ENCODE assay signal across 10 cellular contexts in genomic region chr19:51166846-51167490, GRCh38. TPM values are rescaled to one million over a fixed set of nuclear protein-coding genes. Genes with fewer than 3 reads are reported as not detected.
A peak's percentile ranks its signal among the peaks of the same experiment; 100 is the strongest.
DNase-seq lines count a peak whose midpoint lies in the region; ATAC-seq, FAIRE-seq and TF ChIP-seq lines count a peak whose summit lies in the region.
"Had no signal": no experiment of that assay in that cellular context is flagged by ENCODE, and none has a peak within 500 bp of the region (broad histone marks: within the 10 kb centered on the region; RNA-seq: fewer than 3 reads in every experiment).

No MANE protein-coding gene starts in this region.

- H3K4me3 ChIP-seq in Peyer's patch = no peak overlapping the region
- H3K4me3 ChIP-seq in choroid plexus epithelial cell (ENCODE audit: low read depth, low read length) = no peak overlapping the region

- ATAC-seq in GM18867 (IDR thresholded peaks at IDR 0.05; ENCODE audit: unreplicated experiment) = peak; percentile 64

- no peak for FAIRE-seq in H54 (lab: Jason Lieb, UNC)

- H3K4me1 ChIP-seq in Peyer's patch = no peaks in the 10 kb centered on the region

- TF ChIP-seq POLR2A in Peyer's patch (IDR thresholded peaks at IDR 0.05) (no peak), H54 (IDR thresholded peaks at IDR 0.05; ENCODE audit: low read depth, low read length) (no peak)

- H3K27ac ChIP-seq in Peyer's patch = no peak overlapping the region

- TF ChIP-seq CTCF in Peyer's patch (IDR thresholded peaks at IDR 0.05) (no peak), choroid plexus epithelial cell (conservative IDR thresholded peaks at IDR 0.05; ENCODE audit: low read depth, low read length) (no peak)

- peak in 2 of 3 donors; percentile 19 to 65 for DNase-seq in Peyer's patch
- peak; percentile 23 for DNase-seq in choroid plexus epithelial cell (ENCODE audit: low read depth)
- peak; percentile 21 to 24 for DNase-seq in stimulated activated CD8-positive, alpha-beta memory T cell treated with anti-CD3 and anti-CD28 coated beads, Interleukin-15, amount 100 ng/mL, for 4 hours (ENCODE audit: low read depth in 2 of 2)
- no peak for DNase-seq in putamen (ENCODE audit: low spot score)
- DNase-seq in H4 (ENCODE audit: low spot score) = no peak
- no peak for DNase-seq in H54 (ENCODE audit: insufficient read length, low spot score)
- DNase-seq: activated CD4-positive, alpha-beta T cell treated with anti-CD3 and anti-CD28 coated beads for 48 hours; NCI-H526 had no signal

- H3K9me3 ChIP-seq in Peyer's patch = no peaks in the 10 kb centered on the region

- no peaks in the 10 kb centered on the region for H3K36me3 ChIP-seq in Peyer's patch

- no peaks in the 10 kb centered on the region for H3K27me3 ChIP-seq in Peyer's patch

RNA-seq across cellular contexts. Expression of gene SIGLEC7, which starts 24.9 kb away (rescaled TPM):
- total RNA-seq in Peyer's patch = not detected
- not detected in 2 replicates for total RNA-seq in H4 (2014; rRNA removed; shearing (Covaris generic))
- total RNA-seq: renal cortical epithelial cell had no signal

RNA-seq across cellular contexts. Expression of gene SIGLEC9, which starts 42.3 kb away (rescaled TPM):
- 1 to 10 TPM in 2 of 4 donors, not detected in 2; 1.9 to 2.1 TPM for total RNA-seq in Peyer's patch
- total RNA-seq in H4 (2014; rRNA removed; shearing (Covaris generic)) = not detected in 2 replicates
- total RNA-seq: renal cortical epithelial cell had no signal

RNA-seq across cellular contexts. Expression of gene CD33, which starts 57.9 kb away (rescaled TPM):
- total RNA-seq in Peyer's patch = 10 to 100 TPM in 1 of 4 donors, 1 to 10 TPM in 1, under 1 TPM in 1, not detected in 1; 0.88 to 22.3 (median 2.4) TPM
- total RNA-seq in H4 (2014; rRNA removed; shearing (Covaris generic)) = 3.3 and 13.9 TPM in 2 replicates
- total RNA-seq: renal cortical epithelial cell had no signal

RNA-seq across cellular contexts. Expression of gene CTU1, which starts 58.8 kb away (rescaled TPM):
- total RNA-seq in Peyer's patch = 10 to 100 TPM in 1 of 4 donors, 1 to 10 TPM in 3; 4.4 to 10.0 (median 6.5) TPM
- 2.8 and 6.0 TPM in 2 replicates for total RNA-seq in H4 (2014; rRNA removed; shearing (Covaris generic))

Comparison
In these comparisons a context has a peak if more than half of its experiments do, and no peak if none do; other contexts are left out.
1. DNase-seq: peak in Peyer's patch (2 of 3), choroid plexus epithelial cell (single experiment) and stimulated activated CD8-positive, alpha-beta memory T cell treated with anti-CD3 and anti-CD28 coated beads, Interleukin-15, amount 100 ng/mL, for 4 hours (2 of 2); none in putamen (single experiment), H4 (single experiment) and H54 (single experiment).